9 cellular contexts compared by ENCODE assay signal in genomic region chr6:138817799-138818198, GRCh38. TPM values are rescaled to one million over a fixed set of nuclear protein-coding genes. Genes with fewer than 3 reads are reported as not detected.
DNase-seq lines count a peak whose midpoint lies in the region; ATAC-seq and TF ChIP-seq lines count a peak whose summit lies in the region.
"Had no signal": no experiment of that assay in that cellular context is flagged by ENCODE, and none has a peak within 500 bp of the region (broad histone marks: within the 10 kb centered on the region; RNA-seq: fewer than 3 reads in every experiment).

No MANE protein-coding gene starts in this region.

- no peak for TF ChIP-seq POLR2A in uterus (IDR thresholded peaks at IDR 0.05)

- H3K27ac ChIP-seq in HUES64 (ENCODE audit: low read depth, low read length) (peak overlapping the region; percentile 16; the same call in 1 of the 2 replicates), uterus (no peak overlapping the region)

- ATAC-seq in activated CD8-positive, alpha-beta T cell treated with anti-CD3 and anti-CD28 coated beads for 36 hours = peak; percentile 86
- ATAC-seq in omental fat pad (ENCODE audit: low FRiP score) = no peak

- CTCF ChIA-PET in activated CD8-positive, alpha-beta T cell treated with anti-CD3 and anti-CD28 coated beads for 36 hours (lab: Charles Lee) = interaction anchor here (1.0 to 1.4 kb wide), 2 partner anchors 19 to 552 kb away, joined by 3 to 4 read pairs; no protein-coding TSS in a partner anchor

- no peaks in the 10 kb centered on the region for H3K27me3 ChIP-seq in HUES64 (ENCODE audit: insufficient read depth, low read length)
- no peaks in the 10 kb centered on the region for H3K27me3 ChIP-seq in kidney epithelial cell (ENCODE audit: control insufficient read depth, insufficient read depth, low read length)
- H3K27me3 ChIP-seq in uterus = no peaks in the 10 kb centered on the region

- H3K4me3 Mint-ChIP-seq in activated CD8-positive, alpha-beta T cell treated with anti-CD3 and anti-CD28 coated beads for 36 hours = peak overlapping the region; percentile 20

- peaks cover 29% of the 10 kb centered on the region for H3K4me1 Mint-ChIP-seq in activated CD8-positive, alpha-beta T cell treated with anti-CD3 and anti-CD28 coated beads for 36 hours (ENCODE audit: low read depth)

- no peaks in the 10 kb centered on the region for H3K9me3 Mint-ChIP-seq in activated CD8-positive, alpha-beta T cell treated with anti-CD3 and anti-CD28 coated beads for 36 hours

- intact Hi-C loops in activated CD8-positive, alpha-beta T cell treated with anti-CD3 and anti-CD28 coated beads for 36 hours (cut with micrococcal nuclease) = loop anchor here (5.0 to 10.0 kb wide), 2 partner anchors 170 to 297 kb away; partner anchors contain the start of gene REPS1
- intact Hi-C loops in uterus (cut with DNase I; ENCODE audit: low total_unique reads) = loop anchor here (10.0 kb wide), 1 partner anchor 547 kb away; no protein-coding TSS in a partner anchor

- DNase-seq in EH (ENCODE audit: low read depth) (peak; percentile 91), kidney epithelial cell (ENCODE audit: low read depth) (peak; percentile 78), uterus (no peak), omental fat pad (ENCODE audit: low spot score) (no peak), occipital lobe (lab: John Stamatoyannopoulos, UW) (no peak), middle frontal gyrus (ENCODE audit: extremely low spot score, low spot score) (no peak)
- peak; percentile 64 for DNase-seq in activated CD8-positive, alpha-beta T cell treated with anti-CD3 and anti-CD28 coated beads for 36 hours

- H3K36me3 ChIP-seq in HUES64 (ENCODE audit: insufficient read depth, low read length) (no peaks in the 10 kb centered on the region), kidney epithelial cell (ENCODE audit: control insufficient read depth, insufficient read depth, low read length) (no peaks in the 10 kb centered on the region), uterus (no peaks in the 10 kb centered on the region)

- H3K36me3 Mint-ChIP-seq in activated CD8-positive, alpha-beta T cell treated with anti-CD3 and anti-CD28 coated beads for 36 hours (ENCODE audit: low read depth) = no peaks in the 10 kb centered on the region

- POLR2A ChIA-PET in activated CD8-positive, alpha-beta T cell treated with anti-CD3 and anti-CD28 coated beads for 36 hours (lab: Charles Lee) = interaction anchor here (1.3 kb wide), 1 partner anchor 170 kb away, joined by 3 read pairs; no protein-coding TSS in a partner anchor

- 74% methylated on average over 4 of the region's 4 CpGs for WGBS in HUES64

- peak overlapping the region; percentile 9; the same call in 1 of the 2 replicates for H3K9ac ChIP-seq in HUES64 (ENCODE audit: low read depth, low read length)

- H3K9me3 ChIP-seq in HUES64 (ENCODE audit: insufficient read depth, low read depth, low read length) (no peaks in the 10 kb centered on the region), uterus (no peaks in the 10 kb centered on the region)

- TF ChIP-seq CTCF in activated CD8-positive, alpha-beta T cell treated with anti-CD3 and anti-CD28 coated beads for 36 hours (IDR thresholded peaks at IDR 0.05) = no peak
- TF ChIP-seq CTCF in kidney epithelial cell (IDR thresholded peaks at IDR 0.05; ENCODE audit: insufficient read depth, low read length, poor library complexity, severe bottlenecking) = no peak
- no peak for TF ChIP-seq CTCF in uterus (IDR thresholded peaks at IDR 0.05)
- no peak for TF ChIP-seq CTCF in omental fat pad (IDR thresholded peaks at IDR 0.05)

- H3K27me3 Mint-ChIP-seq in activated CD8-positive, alpha-beta T cell treated with anti-CD3 and anti-CD28 coated beads for 36 hours = peaks cover 1% of the 10 kb centered on the region

- H3K4me3 ChIP-seq in HUES64 (ENCODE audit: low read length) (no peak overlapping the region), kidney epithelial cell (ENCODE audit: low read depth, low read length) (no peak overlapping the region), uterus (no peak overlapping the region)

- peak overlapping the region; percentile 83 for H3K27ac Mint-ChIP-seq in activated CD8-positive, alpha-beta T cell treated with anti-CD3 and anti-CD28 coated beads for 36 hours

- H3K4me1 ChIP-seq in HUES64 (ENCODE audit: insufficient read depth, low read length) (peaks cover 16% of the 10 kb centered on the region), uterus (no peaks in the 10 kb centered on the region)

RNA-seq across cellular contexts. Expression of gene ECT2L, which starts 21.9 kb away (rescaled TPM):
- not detected for polyA plus RNA-seq in HUES64 (2013, experiment 1 of 2)
- polyA plus RNA-seq in HUES64 (2013, experiment 2 of 2) = not detected
- not detected for total RNA-seq in activated CD8-positive, alpha-beta T cell treated with anti-CD3 and anti-CD28 coated beads for 36 hours
- total RNA-seq in kidney epithelial cell (not detected in 2 replicates), uterus (1 to 10 TPM in 2 of 4 donors, under 1 TPM in 2; 0.51 to 1.5 (median 0.99) TPM), omental fat pad (1 to 10 TPM in 1 of 4 donors, not detected in 3; 4.1 TPM), occipital lobe (0.31 TPM)
- total RNA-seq: mononuclear cell had no signal

RNA-seq across cellular contexts. Expression of gene CCDC28A, which starts 44.2 kb away (rescaled TPM):
- polyA plus RNA-seq in HUES64 (2013, experiment 1 of 2) = 11.6 TPM
- polyA plus RNA-seq in HUES64 (2013, experiment 2 of 2) = 10.7 TPM
- 10 to 100 TPM; 15.0 to 15.7 TPM for total RNA-seq in activated CD8-positive, alpha-beta T cell treated with anti-CD3 and anti-CD28 coated beads for 36 hours
- total RNA-seq in kidney epithelial cell (12.5 and 15.3 TPM in 2 replicates), uterus (10 to 100 TPM in 2 of 4 donors, 1 to 10 TPM in 2; 7.9 to 28.9 (median 15.3) TPM), omental fat pad (10 to 100 TPM; 10.1 to 25.7 (median 12.8) TPM), occipital lobe (10.3 TPM)

Comparison
In these comparisons a context has a peak if more than half of its experiments do, and no peak if none do; other contexts are left out.
1. DNase-seq: peak in EH (single experiment), activated CD8-positive, alpha-beta T cell treated with anti-CD3 and anti-CD28 coated beads for 36 hours (single experiment) and kidney epithelial cell (single experiment); none in uterus (0 of 2), omental fat pad (single experiment), occipital lobe (single experiment) and middle frontal gyrus (single experiment).